Comparison of ENCODE assay signal across 12 cellular contexts in genomic region chr2:131486201-131486910, GRCh38. TPM values are rescaled to one million over a fixed set of nuclear protein-coding genes. Genes with fewer than 3 reads are reported as not detected.
"Had no signal": no experiment of that assay in that cellular context is flagged by ENCODE, and none has a peak within 500 bp of the region (broad histone marks: within the 10 kb centered on the region; RNA-seq: fewer than 3 reads in every experiment).

No MANE protein-coding gene starts in this region.

RNA-seq across cellular contexts. Expression of gene TUBA3D, which starts 10.4 kb away (rescaled TPM):
- total RNA-seq: activated B cell treated with CpG ODN at 0.5 μM for 24 hours; activated CD4-positive, alpha-beta memory T cell treated with anti-CD3 and anti-CD28 coated beads for 36 hours; activated CD8-positive, alpha-beta memory T cell treated with anti-CD3 and anti-CD28 coated beads for 36 hours; activated naive CD4-positive, alpha-beta T cell treated with anti-CD3 and anti-CD28 coated beads, Interleukin-2, amount 50 U/mL, for 72 hours; activated T-helper 2 cell treated with anti-CD3 and anti-CD28 coated beads, Interferon-gamma antibody, Interleukin-2, Interleukin-4, amounts not matched to agents 10 μg/mL and 5 μg/mL and 100 μg/mL, durations not matched to agents 14 hours and 24 hours and 36 hours; aorta; chondrocyte; M059J; NCI-H460; PC-3; SJSA1 had no signal
- polyA plus RNA-seq: SK-N-SH had no signal
